1 cellular context compared by ENCODE assay signal in genomic region chr4:27861381-27861787, GRCh38.
TF ChIP-seq lines count a peak whose summit lies in the region.

No MANE protein-coding gene starts in this region.

TF ChIP-seq in GM23338, 12 proteins besides CTCF, POLR2A, EP300 and RAD21 (continued from another document):
- TF ChIP-seq ZNF462 (CRISPR knock-in tag; IDR thresholded peaks at IDR 0.05) (no peak), NANOG (IDR thresholded peaks at IDR 0.05; ENCODE audit: borderline replicate concordance) (no peak), JUNB (IDR thresholded peaks at IDR 0.05; ENCODE audit: unreplicated experiment) (no peak), ETS1 (IDR thresholded peaks at IDR 0.05) (no peak), ZNF114 (CRISPR knock-in tag; IDR thresholded peaks at IDR 0.05) (no peak), POLR2AphosphoS5 (IDR thresholded peaks at IDR 0.05; ENCODE audit: low read depth) (no peak), CREB1 (CRISPR knock-in tag; IDR thresholded peaks at IDR 0.05; ENCODE audit: low read depth) (no peak), ZNF331 (CRISPR knock-in tag; IDR thresholded peaks at IDR 0.05; ENCODE audit: low read depth) (no peak), EZH2phosphoT487 (IDR thresholded peaks at IDR 0.05; ENCODE audit: unreplicated experiment) (no peak), EZH2 (IDR thresholded peaks at IDR 0.05; ENCODE audit: low read depth, unreplicated experiment) (no peak)
- TF ChIP-seq, protein P1, sequence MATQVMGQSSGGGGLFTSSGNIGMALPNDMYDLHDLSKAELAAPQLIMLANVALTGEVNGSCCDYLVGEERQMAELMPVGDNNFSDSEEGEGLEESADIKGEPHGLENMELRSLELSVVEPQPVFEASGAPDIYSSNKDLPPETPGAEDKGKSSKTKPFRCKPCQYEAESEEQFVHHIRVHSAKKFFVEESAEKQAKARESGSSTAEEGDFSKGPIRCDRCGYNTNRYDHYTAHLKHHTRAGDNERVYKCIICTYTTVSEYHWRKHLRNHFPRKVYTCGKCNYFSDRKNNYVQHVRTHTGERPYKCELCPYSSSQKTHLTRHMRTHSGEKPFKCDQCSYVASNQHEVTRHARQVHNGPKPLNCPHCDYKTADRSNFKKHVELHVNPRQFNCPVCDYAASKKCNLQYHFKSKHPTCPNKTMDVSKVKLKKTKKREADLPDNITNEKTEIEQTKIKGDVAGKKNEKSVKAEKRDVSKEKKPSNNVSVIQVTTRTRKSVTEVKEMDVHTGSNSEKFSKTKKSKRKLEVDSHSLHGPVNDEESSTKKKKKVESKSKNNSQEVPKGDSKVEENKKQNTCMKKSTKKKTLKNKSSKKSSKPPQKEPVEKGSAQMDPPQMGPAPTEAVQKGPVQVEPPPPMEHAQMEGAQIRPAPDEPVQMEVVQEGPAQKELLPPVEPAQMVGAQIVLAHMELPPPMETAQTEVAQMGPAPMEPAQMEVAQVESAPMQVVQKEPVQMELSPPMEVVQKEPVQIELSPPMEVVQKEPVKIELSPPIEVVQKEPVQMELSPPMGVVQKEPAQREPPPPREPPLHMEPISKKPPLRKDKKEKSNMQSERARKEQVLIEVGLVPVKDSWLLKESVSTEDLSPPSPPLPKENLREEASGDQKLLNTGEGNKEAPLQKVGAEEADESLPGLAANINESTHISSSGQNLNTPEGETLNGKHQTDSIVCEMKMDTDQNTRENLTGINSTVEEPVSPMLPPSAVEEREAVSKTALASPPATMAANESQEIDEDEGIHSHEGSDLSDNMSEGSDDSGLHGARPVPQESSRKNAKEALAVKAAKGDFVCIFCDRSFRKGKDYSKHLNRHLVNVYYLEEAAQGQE (IDR thresholded peaks at IDR 0.05; ENCODE audit: unreplicated experiment), result no peak
